Comparison of ENCODE assay signal across 8 cellular contexts in the genomic region with DNA sequence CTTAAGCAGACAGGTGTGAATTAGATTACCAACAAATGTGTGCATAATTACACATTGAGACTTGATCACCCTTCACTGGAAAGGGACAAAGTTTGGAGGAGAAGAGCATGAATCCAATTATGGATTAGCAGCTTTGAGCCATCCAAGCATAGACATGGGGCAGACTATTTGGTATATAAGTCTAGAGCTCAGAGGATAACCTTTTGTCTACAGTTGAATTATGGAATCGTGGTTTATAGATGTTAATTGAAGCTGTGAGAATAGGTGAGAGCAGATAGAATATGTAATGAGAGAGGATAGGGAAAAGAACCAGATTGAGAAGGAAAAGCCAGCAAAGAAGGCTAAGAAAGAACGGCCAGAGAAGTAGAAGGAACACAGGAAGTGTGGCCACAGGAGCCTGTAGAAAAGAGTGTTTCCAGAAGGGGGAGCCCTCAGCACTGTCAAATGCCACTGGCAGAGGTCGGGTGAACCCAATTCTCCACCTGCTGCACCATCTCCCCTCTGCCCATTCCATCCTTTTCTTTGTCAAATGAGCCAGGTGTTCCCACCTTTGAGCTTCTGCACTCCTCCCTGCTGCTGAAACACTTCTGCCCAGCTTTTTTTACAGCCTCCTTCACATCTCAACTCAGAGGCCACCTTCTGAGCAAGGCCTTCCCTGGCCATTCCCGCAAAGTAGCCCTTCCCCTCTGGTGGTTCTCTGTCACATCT.
DNase-seq lines count a peak whose midpoint lies in the region; ATAC-seq and TF ChIP-seq lines count a peak whose summit lies in the region.

No MANE protein-coding gene starts in this region.

- TF ChIP-seq CTCF in astrocyte of the cerebellum (IDR thresholded peaks at IDR 0.05; ENCODE audit: low read depth, low read length, missing control alignments), result peak; percentile 75

- ATAC-seq in HG03378 (IDR thresholded peaks at IDR 0.05; ENCODE audit: unreplicated experiment), result no peak

- H3K27me3 ChIP-seq in iPS DF 6.9 (ENCODE audit: control insufficient read depth, insufficient read depth, low read length), result no peaks in the 10 kb centered on the region

- H3K4me3 ChIP-seq in astrocyte of the cerebellum (ENCODE audit: low read depth, low read length), result no peak overlapping the region
- H3K4me3 ChIP-seq in iPS DF 6.9 (ENCODE audit: low read length), result no peak overlapping the region

- 100% methylated on average over 1 of the region's 4 CpGs for WGBS in iPS DF 6.9 (ENCODE audit: insufficient coverage, insufficient read length)

- DNase-seq in SIG-M5 treated with dmso at 0.1 percent for 504 hours (lab: John Stamatoyannopoulos, UW; ENCODE audit: unreplicated experiment) (peak; percentile 68), SIG-M5 (lab: John Stamatoyannopoulos, UW) (no peak), NCI-H1694 treated with DMSO at 0.1 percent for 48 hours (lab: John Stamatoyannopoulos, UW) (peak; percentile 57), T-helper 22 cell (ENCODE audit: low read depth) (peak; percentile 22), astrocyte of the cerebellum (ENCODE audit: low read depth) (no peak), iPS DF 6.9 (ENCODE audit: low read depth, low spot score) (peak; percentile 47)
- peak; percentile 20 to 60 for DNase-seq in stimulated activated CD4-positive, alpha-beta T cell treated with anti-CD3 and anti-CD28 coated beads, Interleukin-1b, Interleukin-23, amount 100 ng/mL, for 4 hours (ENCODE audit: low read depth in 2 of 2)

- H3K27ac ChIP-seq in iPS DF 6.9 (ENCODE audit: low read length), result no peak overlapping the region

- no peaks in the 10 kb centered on the region for H3K9me3 ChIP-seq in iPS DF 6.9 (ENCODE audit: control insufficient read depth, insufficient read depth, low read length)

- in situ Hi-C loops in astrocyte of the cerebellum (cut with HindIII; ENCODE audit: low sequenced_read_pairs), result no loop called here

- peaks cover 16% of the 10 kb centered on the region; the same call in 1 of the 2 replicates for H3K36me3 ChIP-seq in iPS DF 6.9 (ENCODE audit: control insufficient read depth, insufficient read depth, low read length)

- no peaks in the 10 kb centered on the region; the same call in 1 of the 2 replicates for H3K4me1 ChIP-seq in iPS DF 6.9 (ENCODE audit: control insufficient read depth, insufficient read depth, low read length)

Comparison
In these comparisons a context has a peak if more than half of its experiments do, and no peak if none do; other contexts are left out.
1. DNase-seq: peak in SIG-M5 treated with dmso at 0.1 percent for 504 hours (single experiment), NCI-H1694 treated with DMSO at 0.1 percent for 48 hours (single experiment), T-helper 22 cell (single experiment), iPS DF 6.9 (single experiment) and stimulated activated CD4-positive, alpha-beta T cell treated with anti-CD3 and anti-CD28 coated beads, Interleukin-1b, Interleukin-23, amount 100 ng/mL, for 4 hours (2 of 2); none in SIG-M5 (single experiment) and astrocyte of the cerebellum (single experiment).